In genomic region chr6:54878705-54879104, GRCh38 we compare ENCODE assay signal across 1 cellular context.
TF ChIP-seq lines count a peak whose summit lies in the region.

No MANE protein-coding gene starts in this region.

TF ChIP-seq in HEK293, 187 proteins besides CTCF, POLR2A, EP300 and RAD21 (continued from another document):
- TF ChIP-seq TSHZ1 (tag by site-specific recombination; IDR thresholded peaks at IDR 0.05; ENCODE audit: borderline replicate concordance) = no peak
- TF ChIP-seq ZNF670 (tag by site-specific recombination; IDR thresholded peaks at IDR 0.05; ENCODE audit: low read depth) = no peak
